Comparison of ENCODE assay signal across 34 cellular contexts in the genomic region with DNA sequence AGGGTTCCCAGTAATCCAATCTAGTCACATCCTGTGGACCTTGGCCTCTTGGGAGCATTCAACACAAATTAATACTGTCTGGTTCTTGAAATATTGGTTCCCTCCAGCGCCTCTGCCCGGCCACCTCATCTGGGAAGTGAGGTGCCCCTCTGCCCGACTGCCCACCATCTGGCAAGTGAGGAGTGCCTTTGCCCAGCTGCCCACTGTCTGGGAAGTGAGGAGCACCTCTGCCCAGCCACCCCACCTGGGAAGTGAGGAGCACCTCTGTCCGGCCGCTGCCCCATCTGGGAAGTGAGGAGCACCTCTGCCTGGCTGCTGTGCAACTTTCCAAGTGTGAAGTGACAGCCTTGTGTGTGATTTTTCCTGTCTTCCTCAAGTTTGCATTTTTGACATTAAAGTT.
"Had no signal": no experiment of that assay in that cellular context is flagged by ENCODE, and none has a peak within 500 bp of the region (broad histone marks: within the 10 kb centered on the region; RNA-seq: fewer than 3 reads in every experiment).

No MANE protein-coding gene starts in this region.

- DNase-seq: Karpas-422, Kasumi-1, MG63, MM.1S, MV-4-11, NCI-H1048, NCI-H1092, NCI-H1092 treated with DMSO at 0.1 percent for 48 hours, NCI-H1105, NCI-H1105 treated with DMSO at 0.1 percent for 48 hours, NCI-H1417, NCI-H1417 treated with DMSO at 0.1 percent for 48 hours, NCI-H1436, NCI-H1436 treated with DMSO at 0.1 percent for 48 hours, NCI-H146, NCI-H1694, NCI-H1694 treated with DMSO at 0.1 percent for 48 hours, NCI-H187, NCI-H187 treated with DMSO at 0.1 percent for 48 hours, NCI-H1930, NCI-H2029, NCI-H2029 treated with DMSO at 0.1 percent for 48 hours, NCI-H2081, NCI-H2081 treated with DMSO at 0.1 percent for 48 hours, NCI-H2107, NCI-H2171, NCI-H2171 treated with DMSO at 0.1 percent for 48 hours, NCI-H2227 treated with DMSO at 0.1 percent for 48 hours, NCI-H226, NCI-H345, NCI-H446, NCI-H446 treated with DMSO at 0.1 percent for 48 hours, NCI-H510A, NCI-H510A treated with DMSO at 0.1 percent for 48 hours had no signal

- H3K27me3 ChIP-seq: MG63 had no signal

- H3K4me3 ChIP-seq: MG63 had no signal

- H3K36me3 ChIP-seq: MG63 had no signal
